In the genomic region with DNA sequence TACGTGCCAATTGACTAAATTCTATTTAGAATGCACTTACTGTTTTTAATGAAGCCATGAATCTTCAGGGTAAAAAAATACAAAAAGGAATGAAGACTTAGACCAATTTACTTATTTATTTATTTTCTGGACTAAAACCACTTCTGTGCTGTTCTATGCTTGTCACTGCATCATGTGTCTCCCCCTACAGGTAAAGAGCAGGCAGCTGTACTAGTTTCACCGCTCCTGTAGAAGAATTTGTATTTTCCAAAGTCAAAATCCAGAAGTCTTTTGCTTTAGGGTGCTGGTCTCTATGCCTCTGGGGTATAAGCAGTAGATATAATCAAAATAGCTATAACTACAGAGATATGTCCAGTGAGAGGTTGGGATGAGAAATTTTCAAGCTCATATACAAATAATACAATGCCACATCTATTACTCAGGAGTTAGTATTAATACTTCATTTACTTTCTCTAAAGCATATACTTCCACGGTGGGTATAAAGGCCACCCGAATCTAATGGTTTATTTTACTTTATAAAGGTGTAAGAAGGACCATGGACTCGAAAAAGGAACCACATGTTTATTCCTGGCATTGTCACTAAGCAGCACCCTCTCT, we compare ENCODE assay signal across 8 cellular contexts.
DNase-seq lines count a peak whose midpoint lies in the region; ATAC-seq, FAIRE-seq and TF ChIP-seq lines count a peak whose summit lies in the region.

No MANE protein-coding gene starts in this region.

- FAIRE-seq in GM12892 (lab: Jason Lieb, UNC) = peak; percentile 40
- no peak for FAIRE-seq in keratinocyte (lab: Jason Lieb, UNC)

- no peak overlapping the region for H3K4me2 ChIP-seq in keratinocyte (ENCODE audit: control insufficient read depth, extremely low read depth, insufficient read depth, low read depth, low read length)

- dilution Hi-C loops in keratinocyte (cut with MboI; ENCODE audit: extremely low pct_ligation_motif_present, low sequenced_read_pairs) = no loop called here

- no peak overlapping the region for H3K27ac Mint-ChIP-seq in MCF 10A (ENCODE audit: low read depth, unreplicated experiment)
- H3K27ac Mint-ChIP-seq in stimulated activated naive CD8-positive, alpha-beta T cell treated with anti-CD3 and anti-CD28 coated beads, Interleukin-15, amount 100 ng/mL, for 72 hours = no peak overlapping the region

- in situ Hi-C loops in Panc1 (cut with HindIII; ENCODE audit: low pct_unique_long_range_greater_than_20kb, low sequenced_read_pairs) = no loop called here

- DNase-seq in BE2C (peak; percentile 54), GM12892 (ENCODE audit: insufficient read length) (no peak), HPDE6-E6E7 (ENCODE audit: extremely low spot score) (peak; percentile 35), Panc1 (ENCODE audit: low read depth, low spot score) (no peak), MCF 10A (ENCODE audit: unreplicated experiment) (peak; percentile 73), keratinocyte (ENCODE audit: low read depth, low spot score) (no peak)
- peak in 1 of 2 donors; percentile 42 for DNase-seq in stimulated activated naive CD8-positive, alpha-beta T cell treated with anti-CD3 and anti-CD28 coated beads, Interleukin-15, amount 100 ng/mL, for 72 hours

- H3K4me1 ChIP-seq in BE2C = peaks cover 19% of the 10 kb centered on the region
- H3K4me1 ChIP-seq in Panc1 (ENCODE audit: control insufficient read depth, insufficient read depth, low read length) = no peaks in the 10 kb centered on the region
- no peaks in the 10 kb centered on the region for H3K4me1 ChIP-seq in keratinocyte (ENCODE audit: control insufficient read depth, extremely low read depth, insufficient read depth, low read length)

- no peaks in the 10 kb centered on the region for H3K79me2 ChIP-seq in keratinocyte (ENCODE audit: control insufficient read depth, insufficient read depth, low read length)

- intact Hi-C loops in Panc1 (cut with micrococcal nuclease; ENCODE audit: unreplicated experiment) = loop anchor here (5.0 to 10.0 kb wide), 2 partner anchors 140 to 287 kb away; no protein-coding TSS in a partner anchor
- intact Hi-C loops in MCF 10A (cut with micrococcal nuclease) = loop anchor here (1.0 kb wide), 4 partner anchors 140 to 303 kb away; no protein-coding TSS in a partner anchor

- H3K9me3 Mint-ChIP-seq in MCF 10A (ENCODE audit: unreplicated experiment) = no peaks in the 10 kb centered on the region
- peaks cover 0 to 8% of the 10 kb centered on the region in 2 donors for H3K9me3 Mint-ChIP-seq in stimulated activated naive CD8-positive, alpha-beta T cell treated with anti-CD3 and anti-CD28 coated beads, Interleukin-15, amount 100 ng/mL, for 72 hours

- no peaks in the 10 kb centered on the region for H4K20me1 ChIP-seq in keratinocyte (ENCODE audit: control insufficient read depth, extremely low read depth, insufficient read depth, low read length)

- H2AFZ ChIP-seq in keratinocyte (ENCODE audit: control insufficient read depth, low read length) = no peak overlapping the region

- H3K9me3 ChIP-seq in BE2C (no peaks in the 10 kb centered on the region), Panc1 (ENCODE audit: control insufficient read depth, insufficient read depth, low read depth, low read length) (no peaks in the 10 kb centered on the region), keratinocyte (ENCODE audit: control insufficient read depth, low read depth, low read length) (no peaks in the 10 kb centered on the region)

- no peak for TF ChIP-seq POLR2A in GM12892 (IDR thresholded peaks at IDR 0.05; ENCODE audit: low read depth, low read length)

- H3K4me1 Mint-ChIP-seq in MCF 10A (ENCODE audit: insufficient read depth, unreplicated experiment) = peaks cover 7% of the 10 kb centered on the region
- peaks cover 20% of the 10 kb centered on the region for H3K4me1 Mint-ChIP-seq in stimulated activated naive CD8-positive, alpha-beta T cell treated with anti-CD3 and anti-CD28 coated beads, Interleukin-15, amount 100 ng/mL, for 72 hours

- ATAC-seq in Panc1 (peak; percentile 90), HG03442 (IDR thresholded peaks at IDR 0.05; ENCODE audit: unreplicated experiment) (no peak)
- peak; percentile 82 for ATAC-seq in stimulated activated naive CD8-positive, alpha-beta T cell treated with anti-CD3 and anti-CD28 coated beads, Interleukin-15, amount 100 ng/mL, for 72 hours

- BruUV-seq in Panc1 (replicated peaks; lab: Mats Ljungman, UMichigan) = no TSS peak
- BruUV-seq in MCF 10A (replicated peaks; lab: Mats Ljungman, UMichigan) = no TSS peak

- H3K27me3 ChIP-seq in BE2C (no peaks in the 10 kb centered on the region), Panc1 (ENCODE audit: control insufficient read depth, insufficient read depth, low read length) (no peaks in the 10 kb centered on the region), keratinocyte (ENCODE audit: control insufficient read depth, extremely low read depth, insufficient read depth, low read length) (no peaks in the 10 kb centered on the region)

- TF ChIP-seq CTCF in BE2C (IDR thresholded peaks at IDR 0.05; ENCODE audit: low read depth, low read length) (peak; percentile 99), Panc1 (IDR thresholded peaks at IDR 0.05) (peak; percentile 75; the same call in 1 of the 2 replicates), MCF 10A (IDR thresholded peaks at IDR 0.05; ENCODE audit: unreplicated experiment) (peak; percentile 89), keratinocyte (optimal IDR thresholded peaks at IDR 0.05 in 1 of 3, IDR thresholded peaks at IDR 0.05 in 1 of 3, conservative IDR thresholded peaks at IDR 0.05 in 1 of 3; ENCODE audit: extremely low read depth in 1 of 3, insufficient read depth in 2 of 3, low read length in 3 of 3) (peak; percentile 67 to 84 (median 70))

- POLR2A ChIA-PET in Panc1 (lab: Charles Lee) = no interaction called here
- POLR2A ChIA-PET in MCF 10A (lab: Yijun Ruan, JAX) = interaction anchor here (0.7 to 2.2 kb wide), 4 partner anchors 71 to 283 kb away, joined by 3 to 7 read pairs (median 4); no protein-coding TSS in a partner anchor

- H3K4me3 ChIP-seq in BE2C (ENCODE audit: low read depth, low read length) (no peak overlapping the region), Panc1 (ENCODE audit: low read depth in 2 of 2, low read length in 2 of 2) (no peak overlapping the region), keratinocyte (ENCODE audit: control insufficient read depth in 2 of 3, extremely low read depth in 1 of 3, insufficient read depth in 2 of 3, low read depth in 1 of 3, low read length in 3 of 3) (no peak overlapping the region)

- H3K36me3 ChIP-seq in BE2C = no peaks in the 10 kb centered on the region
- H3K36me3 ChIP-seq in Panc1 (ENCODE audit: control insufficient read depth, insufficient read depth, low read length) = no peaks in the 10 kb centered on the region
- no peaks in the 10 kb centered on the region for H3K36me3 ChIP-seq in keratinocyte (ENCODE audit: control insufficient read depth in 2 of 2, extremely low read depth in 1 of 2, insufficient read depth in 2 of 2, low read length in 2 of 2)

- no peaks in the 10 kb centered on the region for H3K9me1 ChIP-seq in keratinocyte (ENCODE audit: control insufficient read depth, extremely low read depth, insufficient read depth, low read length)

- H3K4me3 Mint-ChIP-seq in MCF 10A (ENCODE audit: unreplicated experiment) = no peak overlapping the region
- H3K4me3 Mint-ChIP-seq in stimulated activated naive CD8-positive, alpha-beta T cell treated with anti-CD3 and anti-CD28 coated beads, Interleukin-15, amount 100 ng/mL, for 72 hours = no peak overlapping the region

- no peak overlapping the region for H3K9ac ChIP-seq in keratinocyte (ENCODE audit: control insufficient read depth, extremely low read depth, insufficient read depth, low read length)

- peaks cover 12% of the 10 kb centered on the region for H3K36me3 Mint-ChIP-seq in MCF 10A (ENCODE audit: insufficient read depth, unreplicated experiment)

- no peaks in the 10 kb centered on the region for H3K27me3 Mint-ChIP-seq in MCF 10A (ENCODE audit: insufficient read depth, unreplicated experiment)
- no peaks in the 10 kb centered on the region for H3K27me3 Mint-ChIP-seq in stimulated activated naive CD8-positive, alpha-beta T cell treated with anti-CD3 and anti-CD28 coated beads, Interleukin-15, amount 100 ng/mL, for 72 hours

- H3K27ac ChIP-seq in Panc1 (ENCODE audit: low read length) (no peak overlapping the region), keratinocyte (ENCODE audit: control insufficient read depth, insufficient read depth, low read length) (no peak overlapping the region)

- CTCF ChIA-PET in Panc1 (lab: Charles Lee) (interaction anchor here (1.1 kb wide), 1 partner anchor 13 kb away, joined by 5 read pairs; no protein-coding TSS in a partner anchor), MCF 10A (lab: Yijun Ruan, JAX) (interaction anchor here (0.5 to 8.1 kb wide), 53 partner anchors 9 to 1576 kb away, joined by 3 to 110 read pairs (median 4); no protein-coding TSS in a partner anchor)

Comparison
In these comparisons a context has a peak if more than half of its experiments do, and no peak if none do; other contexts are left out.
1. DNase-seq: peak in BE2C (single experiment), HPDE6-E6E7 (single experiment) and MCF 10A (single experiment); none in GM12892 (single experiment), Panc1 (single experiment) and keratinocyte (single experiment).
2. Peak in every context shown above with its lines, with median percentiles within 50 percentile points of each other: CTCF ChIP-seq.